8 cellular contexts compared by ENCODE assay signal in the genomic region with DNA sequence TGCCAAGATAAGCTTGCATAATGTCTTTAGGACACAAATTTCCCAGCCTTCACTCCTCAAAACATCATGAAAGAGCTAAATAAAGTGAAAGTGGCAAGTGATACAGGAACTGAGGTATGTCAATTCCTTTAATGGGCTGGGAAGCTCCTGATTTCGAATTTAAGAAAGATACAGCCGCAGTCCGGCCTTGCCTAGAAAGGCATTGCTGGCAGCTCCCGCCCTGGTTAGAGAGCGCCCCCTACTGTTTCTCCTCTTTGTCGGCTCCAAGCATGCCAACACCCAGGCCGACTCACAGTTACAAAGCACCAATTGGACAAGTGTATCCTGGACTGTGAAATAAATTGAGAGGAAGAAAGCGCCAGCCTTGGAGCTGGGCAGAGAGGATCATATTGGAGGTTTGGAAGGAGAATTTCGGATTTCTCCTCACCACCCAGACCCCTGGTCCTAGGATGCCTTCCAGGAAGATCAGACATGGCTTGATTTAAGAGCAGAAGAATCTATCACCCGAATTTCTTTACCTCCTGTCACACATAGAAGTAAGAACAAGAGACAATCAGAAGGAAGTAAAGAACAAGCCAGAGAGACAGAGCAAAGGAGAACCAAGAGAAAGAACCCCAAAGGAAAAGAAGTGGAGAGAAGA.
A peak's percentile ranks its signal among the peaks of the same experiment; 100 is the strongest.
DNase-seq lines count a peak whose midpoint lies in the region; ATAC-seq, FAIRE-seq and TF ChIP-seq lines count a peak whose summit lies in the region.

No MANE protein-coding gene starts in this region.

- H3K36me3 ChIP-seq in bronchial epithelial cell (ENCODE audit: control insufficient read depth, insufficient read depth, low read length): no peaks in the 10 kb centered on the region

- no peaks in the 10 kb centered on the region for H3K27me3 ChIP-seq in bronchial epithelial cell (ENCODE audit: control insufficient read depth, insufficient read depth, low read length)

- no peak for FAIRE-seq in bronchial epithelial cell (lab: Jason Lieb, UNC)

- ATAC-seq in GM18870 (IDR thresholded peaks at IDR 0.05; ENCODE audit: unreplicated experiment) (peak; percentile 84), HG03135 (IDR thresholded peaks at IDR 0.05; ENCODE audit: unreplicated experiment) (peak; percentile 83)

- TF ChIP-seq CTCF in WI38 (IDR thresholded peaks at IDR 0.05; ENCODE audit: low read depth, low read length) (peak; percentile 95), bronchial epithelial cell (IDR thresholded peaks at IDR 0.05; ENCODE audit: insufficient read depth, low read length, severe bottlenecking) (peak; percentile 92)

- DNase-seq in AG08396 (ENCODE audit: low spot score) (peak; percentile 78), NCI-H2196 (lab: John Stamatoyannopoulos, UW; ENCODE audit: unreplicated experiment) (peak; percentile 55), bronchial epithelial cell (ENCODE audit: low read depth) (peak; percentile 75), islet precursor cell (peak; percentile 95)
- peak; percentile 89 for DNase-seq in stimulated activated CD4-positive, alpha-beta T cell treated with anti-CD3 and anti-CD28 coated beads, Interleukin-15, amount 100 ng/mL, for 24 hours

- H3K4me3 ChIP-seq in WI38 (ENCODE audit: low read depth, low read length) (no peak overlapping the region), bronchial epithelial cell (ENCODE audit: low read depth, low read length) (no peak overlapping the region)
